In the genomic region with DNA sequence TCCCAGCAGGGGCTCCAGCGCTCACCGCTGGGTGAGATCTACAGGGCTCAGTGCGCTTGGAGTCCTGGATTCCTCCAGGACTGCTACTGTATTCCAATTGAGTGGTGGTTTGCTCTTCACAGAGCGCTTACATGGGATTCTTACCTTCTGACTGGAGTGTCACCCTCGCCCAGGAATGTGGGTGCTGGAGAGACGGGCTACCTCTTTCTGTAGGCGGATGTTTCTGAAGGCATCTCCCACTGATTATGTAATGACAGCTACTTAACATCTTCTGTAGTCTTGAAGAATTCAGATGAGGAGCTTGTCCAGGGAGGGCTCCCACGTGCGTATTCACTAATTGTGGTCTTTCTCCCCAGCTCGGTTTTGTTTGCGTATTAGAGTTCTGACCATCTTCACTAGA, we compare ENCODE assay signal across 20 cellular contexts.
"Had no signal": no experiment of that assay in that cellular context is flagged by ENCODE, and none has a peak within 500 bp of the region (broad histone marks: within the 10 kb centered on the region; RNA-seq: fewer than 3 reads in every experiment).

No MANE protein-coding gene starts in this region.

- H3K27me3 ChIP-seq: esophagus squamous epithelium, gastroesophageal sphincter, spleen, testis, tibial nerve had no signal

- H3K4me1 ChIP-seq: esophagus squamous epithelium, gastroesophageal sphincter, tibial nerve had no signal

- H3K27me3 Mint-ChIP-seq: naive thymus-derived CD8-positive, alpha-beta T cell; stimulated activated memory B cell treated with anti-CD40 and anti-IgM and Interleukin-4, amounts not matched to agents 10 μg/mL and 1 μg/mL and 100 μg/mL, for 72 hours; stimulated activated naive CD8-positive, alpha-beta T cell treated with anti-CD3 and anti-CD28 coated beads, Interleukin-15, amount 100 ng/mL, for 72 hours had no signal

- H3K9me3 Mint-ChIP-seq: naive thymus-derived CD8-positive, alpha-beta T cell; stimulated activated memory B cell treated with anti-CD40 and anti-IgM and Interleukin-4, amounts not matched to agents 10 μg/mL and 1 μg/mL and 100 μg/mL, for 72 hours; stimulated activated naive CD8-positive, alpha-beta T cell treated with anti-CD3 and anti-CD28 coated beads, Interleukin-15, amount 100 ng/mL, for 72 hours had no signal

- H3K9me3 ChIP-seq: esophagus squamous epithelium, gastroesophageal sphincter, spleen, testis, tibial nerve had no signal

- H3K4me3 ChIP-seq: esophagus squamous epithelium, gastroesophageal sphincter, spleen, testis, tibial nerve had no signal

- H3K4me1 Mint-ChIP-seq: stimulated activated memory B cell treated with anti-CD40 and anti-IgM and Interleukin-4, amounts not matched to agents 10 μg/mL and 1 μg/mL and 100 μg/mL, for 72 hours had no signal

- H3K27ac ChIP-seq: esophagus squamous epithelium, gastroesophageal sphincter, spleen, testis, tibial nerve had no signal

- DNase-seq: cortex of kidney; effector memory CD4-positive, alpha-beta T cell; esophagus squamous epithelium; foreskin fibroblast; glutamatergic neuron; islet precursor cell; mammary epithelial cell; naive thymus-derived CD8-positive, alpha-beta T cell; posterior cingulate gyrus; spleen; stimulated activated CD4-positive, alpha-beta T cell treated with anti-CD3 and anti-CD28 coated beads, Interleukin-15, amount 100 ng/mL, for 24 hours; stimulated activated CD4-positive, alpha-beta T cell treated with anti-CD3 and anti-CD28 coated beads, Interleukin-1b, Interleukin-23, amount 100 ng/mL, for 48 hours; stimulated activated CD4-positive, alpha-beta T cell treated with anti-CD3 and anti-CD28 coated beads, Interleukin-4, amount 100 ng/mL, for 24 hours; stimulated activated naive CD8-positive, alpha-beta T cell treated with anti-CD3 and anti-CD28 coated beads, Interleukin-15, amount 100 ng/mL, for 72 hours; testis had no signal

- H3K27ac Mint-ChIP-seq: stimulated activated memory B cell treated with anti-CD40 and anti-IgM and Interleukin-4, amounts not matched to agents 10 μg/mL and 1 μg/mL and 100 μg/mL, for 72 hours had no signal

- H3K4me3 Mint-ChIP-seq: naive thymus-derived CD8-positive, alpha-beta T cell; stimulated activated memory B cell treated with anti-CD40 and anti-IgM and Interleukin-4, amounts not matched to agents 10 μg/mL and 1 μg/mL and 100 μg/mL, for 72 hours; stimulated activated naive CD8-positive, alpha-beta T cell treated with anti-CD3 and anti-CD28 coated beads, Interleukin-15, amount 100 ng/mL, for 72 hours had no signal

- ATAC-seq: gastroesophageal sphincter; left lobe of liver; naive thymus-derived CD8-positive, alpha-beta T cell; sciatic nerve; stimulated activated memory B cell treated with anti-CD40 and anti-IgM and Interleukin-4, amounts not matched to agents 10 μg/mL and 1 μg/mL and 100 μg/mL, for 72 hours; stimulated activated naive CD8-positive, alpha-beta T cell treated with anti-CD3 and anti-CD28 coated beads, Interleukin-15, amount 100 ng/mL, for 72 hours had no signal
